In the genomic region with DNA sequence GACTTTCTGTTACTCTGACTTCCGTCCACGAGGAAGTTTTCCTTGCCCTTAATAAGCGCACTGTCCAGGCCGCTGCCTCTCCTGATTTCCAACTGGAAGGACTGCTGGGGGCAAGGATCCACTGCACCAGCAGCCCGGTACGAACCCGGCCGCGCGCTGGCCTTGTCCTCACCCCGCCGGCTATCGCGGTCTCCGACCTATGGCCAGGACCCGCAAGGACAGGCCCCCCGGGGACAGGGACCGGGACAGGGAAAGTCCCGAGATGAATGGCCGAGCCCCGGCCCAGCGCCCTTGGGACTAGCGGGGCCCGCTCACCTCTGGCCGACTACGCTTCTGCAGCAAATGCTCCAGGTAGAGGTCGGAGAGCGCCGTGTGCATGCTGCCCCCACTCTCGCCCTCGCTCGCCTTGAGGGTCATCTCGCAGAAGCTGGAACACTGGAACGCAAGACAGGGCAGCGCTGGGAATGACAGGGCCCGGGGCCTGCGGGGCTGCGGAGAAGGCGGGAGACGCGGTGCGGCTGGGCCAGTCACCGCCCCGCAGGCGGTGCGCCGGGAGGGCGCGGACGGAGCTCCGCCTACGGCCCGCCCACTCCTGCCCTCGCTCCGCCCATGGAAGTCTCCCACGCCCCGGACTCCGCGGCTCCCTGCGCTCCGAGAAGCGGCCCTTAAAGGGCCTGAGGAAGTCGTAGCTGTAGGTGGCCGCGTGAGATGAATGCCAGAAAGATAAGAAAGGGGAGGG, we compare ENCODE assay signal across 8 cellular contexts. TPM values are rescaled to one million over a fixed set of nuclear protein-coding genes. Genes with fewer than 3 reads are reported as not detected.
DNase-seq lines count a peak whose midpoint lies in the region; ATAC-seq and TF ChIP-seq lines count a peak whose summit lies in the region.

TSS of gene MPP1 (minus strand) at position 529 of the 739 bp plus-strand sequence. CDS start at position 417, 112 bp downstream.

- DNase-seq in CD8-positive, alpha-beta memory T cell, result peak; percentile 68 to 82 (median 74)
- peak; percentile 86 for DNase-seq in PC-3
- peak; percentile 73 for DNase-seq in activated T-helper 1 cell treated with anti-CD3 and anti-CD28 coated beads, Interleukin-12 subunit alpha, Interleukin-12 subunit beta, Interleukin-2, Interleukin-4 antibody, amounts not matched to agents 30 ng/mL and 10 ng/mL and 1 ng/mL, durations not matched to agents 14 hours and 24 hours and 36 hours (ENCODE audit: low spot score)
- DNase-seq in fibroblast of lung (ENCODE audit: low read depth in 2 of 2), result peak; percentile 68 to 74
- peak; percentile 61 to 79 (median 74) for DNase-seq in naive thymus-derived CD4-positive, alpha-beta T cell

- peak within 1 kb of the TSS; percentile 75 for H3K27ac ChIP-seq in CD8-positive, alpha-beta memory T cell (ENCODE audit: low read depth, low read length)
- H3K27ac ChIP-seq in PC-3 (ENCODE audit: low read length) (no peak within 1 kb of the TSS), fibroblast of lung (ENCODE audit: insufficient read depth, low read length) (peak within 1 kb of the TSS; percentile 47)
- peak within 1 kb of the TSS; percentile 74 for H3K27ac ChIP-seq in naive thymus-derived CD4-positive, alpha-beta T cell (ENCODE audit: low read depth, low read length)

- BruUV-seq in PC-3 (replicated peaks; lab: Mats Ljungman, UMichigan), result TSS peak; percentile 43

- intact Hi-C loops in PC-3 (cut with micrococcal nuclease), result loop anchor here (5.0 kb wide), 1 partner anchor 43 kb away; the partner anchor contains the start of gene DKC1
- intact Hi-C loops in activated T-helper 1 cell treated with anti-CD3 and anti-CD28 coated beads, Interleukin-12 subunit alpha, Interleukin-12 subunit beta, Interleukin-2, Interleukin-4 antibody, amounts not matched to agents 30 ng/mL and 10 ng/mL and 1 ng/mL, durations not matched to agents 14 hours and 24 hours and 36 hours (cut with micrococcal nuclease), result loop anchor here (5.0 kb wide), 2 partner anchors 88 to 222 kb away; partner anchors contain the start of gene FUNDC2
- intact Hi-C loops in naive thymus-derived CD4-positive, alpha-beta T cell (cut with micrococcal nuclease), result loop anchor here (1.0 to 10.0 kb wide), 4 partner anchors 37 to 810 kb away; partner anchors contain the start of genes DKC1 (in 2 of the 2), FUNDC2 (in 1 of the 2), SPRY3 (in 1 of the 2) and TMLHE (in 1 of the 2)

- H3K4me2 ChIP-seq in PC-3 (ENCODE audit: low read length), result peak within 1 kb of the TSS; percentile 97
- H3K4me2 ChIP-seq in fibroblast of lung (ENCODE audit: extremely low read depth, insufficient read depth, low read length), result peak within 1 kb of the TSS; percentile 71

- H3K4me3 Mint-ChIP-seq in CD8-positive, alpha-beta memory T cell, result peak within 1 kb of the TSS; percentile 70 to 89 (median 83)
- peak within 1 kb of the TSS; percentile 82 for H3K4me3 Mint-ChIP-seq in activated T-helper 1 cell treated with anti-CD3 and anti-CD28 coated beads, Interleukin-12 subunit alpha, Interleukin-12 subunit beta, Interleukin-2, Interleukin-4 antibody, amounts not matched to agents 30 ng/mL and 10 ng/mL and 1 ng/mL, durations not matched to agents 14 hours and 24 hours and 36 hours
- H3K4me3 Mint-ChIP-seq in naive thymus-derived CD4-positive, alpha-beta T cell, result peak within 1 kb of the TSS; percentile 80 to 91 (median 84)
- H3K4me3 Mint-ChIP-seq in stimulated activated memory B cell treated with anti-CD40 and anti-IgM and Interleukin-4, amounts not matched to agents 10 μg/mL and 1 μg/mL and 100 μg/mL, for 72 hours, result peak within 1 kb of the TSS; percentile 81

- ATAC-seq in GM19395 (IDR thresholded peaks at IDR 0.05; ENCODE audit: unreplicated experiment) (peak; percentile 91), HG03520 (IDR thresholded peaks at IDR 0.05; ENCODE audit: unreplicated experiment) (peak; percentile 88), PC-3 (peak; percentile 97)
- ATAC-seq in naive thymus-derived CD4-positive, alpha-beta T cell, result peak; percentile 99
- ATAC-seq in stimulated activated memory B cell treated with anti-CD40 and anti-IgM and Interleukin-4, amounts not matched to agents 10 μg/mL and 1 μg/mL and 100 μg/mL, for 72 hours, result peak; percentile 99

- peak within 1 kb of the TSS; percentile 47 for H3K4me3 ChIP-seq in CD8-positive, alpha-beta memory T cell (ENCODE audit: low read length)
- H3K4me3 ChIP-seq in PC-3 (ENCODE audit: low read length) (peak within 1 kb of the TSS; percentile 92), fibroblast of lung (replicated peaks in 1 of 4; ENCODE audit: control extremely low read depth in 1 of 4, insufficient read depth in 1 of 4, low read depth in 3 of 4, low read length in 4 of 4) (peak within 1 kb of the TSS; percentile 65 to 72 (median 69))
- H3K4me3 ChIP-seq in naive thymus-derived CD4-positive, alpha-beta T cell (ENCODE audit: low read length), result peak within 1 kb of the TSS; percentile 55

- TF ChIP-seq CTCF in PC-3 (conservative IDR thresholded peaks at IDR 0.05; ENCODE audit: low read depth, low read length) (no peak), fibroblast of lung (conservative IDR thresholded peaks at IDR 0.05 in 1 of 2, IDR thresholded peaks at IDR 0.05 in 1 of 2; ENCODE audit: low read depth in 1 of 2, low read length in 2 of 2) (no peak)

- H3K9ac ChIP-seq in PC-3 (ENCODE audit: low read length), result peak within 1 kb of the TSS; percentile 67
- H3K9ac ChIP-seq in fibroblast of lung (ENCODE audit: insufficient read depth, low read length), result peak within 1 kb of the TSS; percentile 53

- peaks cover 1% of the 10 kb centered on the region for H3F3A ChIP-seq in PC-3 (ENCODE audit: low read length, unreplicated experiment)

- H3K9me3 ChIP-seq in CD8-positive, alpha-beta memory T cell (ENCODE audit: low read length), result no peaks in the 10 kb centered on the region
- H3K9me3 ChIP-seq in PC-3 (ENCODE audit: low read length) (no peaks in the 10 kb centered on the region), fibroblast of lung (ENCODE audit: control insufficient read depth, insufficient read depth, low read depth, low read length) (no peaks in the 10 kb centered on the region)
- H3K9me3 ChIP-seq in naive thymus-derived CD4-positive, alpha-beta T cell (ENCODE audit: control insufficient read depth in 2 of 3, low read length in 3 of 3), result no peaks in the 10 kb centered on the region

- H3K4me1 ChIP-seq in CD8-positive, alpha-beta memory T cell (ENCODE audit: insufficient read depth, low read length), result peaks cover 16% of the 10 kb centered on the region
- peaks cover 33% of the 10 kb centered on the region for H3K4me1 ChIP-seq in PC-3 (ENCODE audit: insufficient read depth, low read length)
- H3K4me1 ChIP-seq in fibroblast of lung (ENCODE audit: control insufficient read depth, extremely low read depth, insufficient read depth, low read length), result no peaks in the 10 kb centered on the region
- peaks cover 0 to 27% of the 10 kb centered on the region in 2 donors for H3K4me1 ChIP-seq in naive thymus-derived CD4-positive, alpha-beta T cell (ENCODE audit: control insufficient read depth in 2 of 2, insufficient read depth in 2 of 2, low read length in 2 of 2)

- H3K27me3 ChIP-seq in CD8-positive, alpha-beta memory T cell (ENCODE audit: insufficient read depth, low read length, poor library complexity, severe bottlenecking), result no peaks in the 10 kb centered on the region
- no peaks in the 10 kb centered on the region for H3K27me3 ChIP-seq in PC-3 (ENCODE audit: low read length)
- no peaks in the 10 kb centered on the region for H3K27me3 ChIP-seq in fibroblast of lung (ENCODE audit: control insufficient read depth, insufficient read depth, low read length)
- H3K27me3 ChIP-seq in naive thymus-derived CD4-positive, alpha-beta T cell (ENCODE audit: control insufficient read depth in 2 of 2, insufficient read depth in 2 of 2, low read length in 2 of 2), result no peaks in the 10 kb centered on the region

- peaks cover 21 to 35% (median 24%) of the 10 kb centered on the region in 3 donors for H3K4me1 Mint-ChIP-seq in CD8-positive, alpha-beta memory T cell
- H3K4me1 Mint-ChIP-seq in activated T-helper 1 cell treated with anti-CD3 and anti-CD28 coated beads, Interleukin-12 subunit alpha, Interleukin-12 subunit beta, Interleukin-2, Interleukin-4 antibody, amounts not matched to agents 30 ng/mL and 10 ng/mL and 1 ng/mL, durations not matched to agents 14 hours and 24 hours and 36 hours (ENCODE audit: low read depth), result peaks cover 45% of the 10 kb centered on the region
- H3K4me1 Mint-ChIP-seq in naive thymus-derived CD4-positive, alpha-beta T cell, result peaks cover 8 to 46% (median 42%) of the 10 kb centered on the region in 7 donors
- peaks cover 6% of the 10 kb centered on the region for H3K4me1 Mint-ChIP-seq in stimulated activated memory B cell treated with anti-CD40 and anti-IgM and Interleukin-4, amounts not matched to agents 10 μg/mL and 1 μg/mL and 100 μg/mL, for 72 hours

- POLR2A ChIA-PET in CD8-positive, alpha-beta memory T cell (lab: Charles Lee), result no interaction called here
- POLR2A ChIA-PET in PC-3 (lab: Charles Lee; ENCODE audit: unreplicated experiment), result no interaction called here
- POLR2A ChIA-PET in naive thymus-derived CD4-positive, alpha-beta T cell (lab: Charles Lee), result interaction anchor here (0.9 to 2.1 kb wide), 2 partner anchors 22 to 43 kb away, joined by 3 to 15 read pairs; partner anchors contain the start of gene DKC1

- H3K9me2 ChIP-seq in PC-3 (replicated peaks; ENCODE audit: low read length), result no peaks in the 10 kb centered on the region

- no peaks in the 10 kb centered on the region for H3K79me2 ChIP-seq in PC-3 (ENCODE audit: low read length)
- H3K79me2 ChIP-seq in fibroblast of lung (ENCODE audit: control insufficient read depth, insufficient read depth, low read length), result peaks cover 4% of the 10 kb centered on the region

- no peaks in the 10 kb centered on the region for H3K36me3 Mint-ChIP-seq in CD8-positive, alpha-beta memory T cell
- H3K36me3 Mint-ChIP-seq in activated T-helper 1 cell treated with anti-CD3 and anti-CD28 coated beads, Interleukin-12 subunit alpha, Interleukin-12 subunit beta, Interleukin-2, Interleukin-4 antibody, amounts not matched to agents 30 ng/mL and 10 ng/mL and 1 ng/mL, durations not matched to agents 14 hours and 24 hours and 36 hours (ENCODE audit: low read depth), result no peaks in the 10 kb centered on the region
- H3K36me3 Mint-ChIP-seq in naive thymus-derived CD4-positive, alpha-beta T cell, result peaks cover 0 to 3% (median 0%) of the 10 kb centered on the region in 5 donors
- no peaks in the 10 kb centered on the region for H3K36me3 Mint-ChIP-seq in stimulated activated memory B cell treated with anti-CD40 and anti-IgM and Interleukin-4, amounts not matched to agents 10 μg/mL and 1 μg/mL and 100 μg/mL, for 72 hours

- no peaks in the 10 kb centered on the region for H4K20me1 ChIP-seq in PC-3 (ENCODE audit: low read length)
- no peaks in the 10 kb centered on the region for H4K20me1 ChIP-seq in fibroblast of lung (ENCODE audit: control insufficient read depth, extremely low read depth, insufficient read depth, low read length)

- H2AFZ ChIP-seq in PC-3 (ENCODE audit: low read length) (peak within 1 kb of the TSS; percentile 99), fibroblast of lung (ENCODE audit: low read length) (peak within 1 kb of the TSS; percentile 71)

- peaks cover 0 to 2% (median 0%) of the 10 kb centered on the region in 5 donors for H3K9me3 Mint-ChIP-seq in CD8-positive, alpha-beta memory T cell
- no peaks in the 10 kb centered on the region for H3K9me3 Mint-ChIP-seq in activated T-helper 1 cell treated with anti-CD3 and anti-CD28 coated beads, Interleukin-12 subunit alpha, Interleukin-12 subunit beta, Interleukin-2, Interleukin-4 antibody, amounts not matched to agents 30 ng/mL and 10 ng/mL and 1 ng/mL, durations not matched to agents 14 hours and 24 hours and 36 hours
- peaks cover 0 to 3% (median 0%) of the 10 kb centered on the region in 11 donors for H3K9me3 Mint-ChIP-seq in naive thymus-derived CD4-positive, alpha-beta T cell
- no peaks in the 10 kb centered on the region for H3K9me3 Mint-ChIP-seq in stimulated activated memory B cell treated with anti-CD40 and anti-IgM and Interleukin-4, amounts not matched to agents 10 μg/mL and 1 μg/mL and 100 μg/mL, for 72 hours

- H3K27ac Mint-ChIP-seq in CD8-positive, alpha-beta memory T cell, result peak within 1 kb of the TSS in 4 of 8 donors; percentile 50 to 78 (median 54)
- H3K27ac Mint-ChIP-seq in activated T-helper 1 cell treated with anti-CD3 and anti-CD28 coated beads, Interleukin-12 subunit alpha, Interleukin-12 subunit beta, Interleukin-2, Interleukin-4 antibody, amounts not matched to agents 30 ng/mL and 10 ng/mL and 1 ng/mL, durations not matched to agents 14 hours and 24 hours and 36 hours, result peak within 1 kb of the TSS; percentile 63
- peak within 1 kb of the TSS; percentile 53 to 82 (median 73) for H3K27ac Mint-ChIP-seq in naive thymus-derived CD4-positive, alpha-beta T cell
- peak within 1 kb of the TSS; percentile 67 for H3K27ac Mint-ChIP-seq in stimulated activated memory B cell treated with anti-CD40 and anti-IgM and Interleukin-4, amounts not matched to agents 10 μg/mL and 1 μg/mL and 100 μg/mL, for 72 hours

- no peaks in the 10 kb centered on the region for H3K27me3 Mint-ChIP-seq in CD8-positive, alpha-beta memory T cell
- H3K27me3 Mint-ChIP-seq in activated T-helper 1 cell treated with anti-CD3 and anti-CD28 coated beads, Interleukin-12 subunit alpha, Interleukin-12 subunit beta, Interleukin-2, Interleukin-4 antibody, amounts not matched to agents 30 ng/mL and 10 ng/mL and 1 ng/mL, durations not matched to agents 14 hours and 24 hours and 36 hours (ENCODE audit: insufficient read depth), result no peaks in the 10 kb centered on the region
- no peaks in the 10 kb centered on the region for H3K27me3 Mint-ChIP-seq in naive thymus-derived CD4-positive, alpha-beta T cell
- H3K27me3 Mint-ChIP-seq in stimulated activated memory B cell treated with anti-CD40 and anti-IgM and Interleukin-4, amounts not matched to agents 10 μg/mL and 1 μg/mL and 100 μg/mL, for 72 hours, result no peaks in the 10 kb centered on the region

- no peaks in the 10 kb centered on the region for H3K36me3 ChIP-seq in CD8-positive, alpha-beta memory T cell (ENCODE audit: insufficient read depth, low read length)
- no peaks in the 10 kb centered on the region for H3K36me3 ChIP-seq in PC-3 (ENCODE audit: low read depth, low read length)
- H3K36me3 ChIP-seq in fibroblast of lung (ENCODE audit: control insufficient read depth, insufficient read depth, low read length), result no peaks in the 10 kb centered on the region
- no peaks in the 10 kb centered on the region for H3K36me3 ChIP-seq in naive thymus-derived CD4-positive, alpha-beta T cell (ENCODE audit: control insufficient read depth in 2 of 3, insufficient read depth in 3 of 3, low read length in 3 of 3)

- CTCF ChIA-PET in CD8-positive, alpha-beta memory T cell (lab: Charles Lee), result no interaction called here
- CTCF ChIA-PET in PC-3 (lab: Charles Lee), result no interaction called here
- CTCF ChIA-PET in naive thymus-derived CD4-positive, alpha-beta T cell (lab: Charles Lee), result no interaction called here

RNA-seq across cellular contexts. Expression of gene MPP1, which starts in this region (rescaled TPM):
- total RNA-seq in CD8-positive, alpha-beta memory T cell, result 10 to 100 TPM; 12.8 to 13.0 TPM
- 14.7 TPM for polyA plus RNA-seq in CD8-positive, alpha-beta memory T cell
- total RNA-seq in PC-3 (2014; rRNA removed) (18.3 and 18.8 TPM in 2 replicates), fibroblast of lung (19.0 and 38.5 TPM in 2 replicates)
- total RNA-seq in activated T-helper 1 cell treated with anti-CD3 and anti-CD28 coated beads, Interleukin-12 subunit alpha, Interleukin-12 subunit beta, Interleukin-2, Interleukin-4 antibody, amounts not matched to agents 30 ng/mL and 10 ng/mL and 1 ng/mL, durations not matched to agents 14 hours and 24 hours and 36 hours, result 27.8 and 28.7 TPM in 2 replicates
- polyA plus RNA-seq in fibroblast of lung, result 27.0 and 51.9 TPM in 2 replicates
- 20.4 and 43.4 TPM in 2 replicates for polyA plus RNA-seq in fibroblast of lung (2012)
- polyA minus RNA-seq in fibroblast of lung (ENCODE audit: low replicate concordance), result 7.8 and 34.2 TPM in 2 replicates
- 10 to 100 TPM; 23.2 to 76.7 (median 31.9) TPM for total RNA-seq in naive thymus-derived CD4-positive, alpha-beta T cell
- polyA plus RNA-seq in naive thymus-derived CD4-positive, alpha-beta T cell, result 10 to 100 TPM; 34.8 to 39.8 TPM
